ENCODE assay signal across 12 cellular contexts in genomic region chr5:147567917-147568598, GRCh38. TPM values are rescaled to one million over a fixed set of nuclear protein-coding genes. Genes with fewer than 3 reads are reported as not detected.
DNase-seq lines count a peak whose midpoint lies in the region; ATAC-seq and TF ChIP-seq lines count a peak whose summit lies in the region.
"Had no signal": no experiment of that assay in that cellular context is flagged by ENCODE, and none has a peak within 500 bp of the region (broad histone marks: within the 10 kb centered on the region; RNA-seq: fewer than 3 reads in every experiment).

No MANE protein-coding gene starts in this region.

- H3K9me3 Mint-ChIP-seq in osteocyte (ENCODE audit: unreplicated experiment) (no peaks in the 10 kb centered on the region), mesothelial cell of epicardium (no peaks in the 10 kb centered on the region)
- no peaks in the 10 kb centered on the region for H3K9me3 Mint-ChIP-seq in activated T-helper 17 cell treated with anti-CD3 and anti-CD28 coated beads, Interleukin-2, amount 50 U/mL, for 72 hours

- DNase-seq in ELF-1 (ENCODE audit: low read depth, low spot score), result peak; percentile 74
- peak; percentile 57 for DNase-seq in MG63
- peak; percentile 42 to 79 for DNase-seq in cardiac fibroblast (ENCODE audit: low read depth in 2 of 2)
- DNase-seq in left lobe of liver (ENCODE audit: low spot score), result no peak
- no peak for DNase-seq in osteocyte (ENCODE audit: extremely low spot score, unreplicated experiment)
- no peak for DNase-seq in mesothelial cell of epicardium (ENCODE audit: low spot score in 2 of 2, unreplicated experiment in 2 of 2)
- DNase-seq: activated CD4-positive, CD25-positive, alpha-beta regulatory T cell treated with anti-CD3 and anti-CD28 coated beads, Interleukin-2, amount 50 U/mL, for 72 hours; activated effector memory CD4-positive, alpha-beta T cell treated with Interleukin-2 at 50 U/mL for 16 hours; Right ventricle myocardium superior had no signal

- H3K27ac Mint-ChIP-seq in osteocyte (ENCODE audit: unreplicated experiment), result no peak overlapping the region
- no peak overlapping the region for H3K27ac Mint-ChIP-seq in activated T-helper 17 cell treated with anti-CD3 and anti-CD28 coated beads, Interleukin-2, amount 50 U/mL, for 72 hours
- no peak overlapping the region for H3K27ac Mint-ChIP-seq in mesothelial cell of epicardium

- H3K9me3 ChIP-seq in MG63, result no peaks in the 10 kb centered on the region
- H3K9me3 ChIP-seq: tibial nerve had no signal

- ATAC-seq in left lobe of liver, result peak; percentile 66
- no peak for ATAC-seq in activated T-helper 17 cell treated with anti-CD3 and anti-CD28 coated beads, Interleukin-2, amount 50 U/mL, for 72 hours (replicated peaks)
- no peak for ATAC-seq in HG03135 (IDR thresholded peaks at IDR 0.05; ENCODE audit: unreplicated experiment)

- H3K4me3 Mint-ChIP-seq in osteocyte (ENCODE audit: unreplicated experiment) (no peak overlapping the region), mesothelial cell of epicardium (no peak overlapping the region)
- no peak overlapping the region for H3K4me3 Mint-ChIP-seq in activated T-helper 17 cell treated with anti-CD3 and anti-CD28 coated beads, Interleukin-2, amount 50 U/mL, for 72 hours

- TF ChIP-seq CTCF in cardiac fibroblast (IDR thresholded peaks at IDR 0.05; ENCODE audit: low read depth, low read length) (no peak), osteocyte (IDR thresholded peaks at IDR 0.05) (no peak), mesothelial cell of epicardium (IDR thresholded peaks at IDR 0.05; ENCODE audit: unreplicated experiment) (no peak)

- no peaks in the 10 kb centered on the region for H3K36me3 ChIP-seq in MG63
- H3K36me3 ChIP-seq: tibial nerve had no signal

- H3K27me3 Mint-ChIP-seq in osteocyte (ENCODE audit: unreplicated experiment), result no peaks in the 10 kb centered on the region
- peaks cover 3% of the 10 kb centered on the region for H3K27me3 Mint-ChIP-seq in activated T-helper 17 cell treated with anti-CD3 and anti-CD28 coated beads, Interleukin-2, amount 50 U/mL, for 72 hours
- no peaks in the 10 kb centered on the region for H3K27me3 Mint-ChIP-seq in mesothelial cell of epicardium (ENCODE audit: low read depth)

- H3K36me3 Mint-ChIP-seq in osteocyte (ENCODE audit: unreplicated experiment) (no peaks in the 10 kb centered on the region), mesothelial cell of epicardium (no peaks in the 10 kb centered on the region)
- H3K36me3 Mint-ChIP-seq in activated T-helper 17 cell treated with anti-CD3 and anti-CD28 coated beads, Interleukin-2, amount 50 U/mL, for 72 hours (ENCODE audit: low read depth), result no peaks in the 10 kb centered on the region

- H3K4me3 ChIP-seq in MG63 (no peak overlapping the region), cardiac fibroblast (replicated peaks in 1 of 2; ENCODE audit: low read depth in 2 of 2, low read length in 2 of 2) (no peak overlapping the region)
- H3K4me3 ChIP-seq: tibial nerve had no signal

- H3K27me3 ChIP-seq in MG63, result no peaks in the 10 kb centered on the region
- H3K27me3 ChIP-seq: tibial nerve had no signal

- H3K4me1 Mint-ChIP-seq in osteocyte (ENCODE audit: unreplicated experiment), result no peaks in the 10 kb centered on the region
- no peaks in the 10 kb centered on the region for H3K4me1 Mint-ChIP-seq in activated T-helper 17 cell treated with anti-CD3 and anti-CD28 coated beads, Interleukin-2, amount 50 U/mL, for 72 hours
- peaks cover 12% of the 10 kb centered on the region for H3K4me1 Mint-ChIP-seq in mesothelial cell of epicardium

RNA-seq across cellular contexts. Expression of gene DPYSL3, which starts 58.2 kb away (rescaled TPM):
- total RNA-seq in MG63 (2014; rRNA removed; shearing (Covaris generic); ENCODE audit: low replicate concordance), result 84.1 and 90.7 TPM in 2 replicates
- total RNA-seq in left lobe of liver (1.6 TPM), osteocyte (84.1 and 88.0 TPM in 2 replicates), mesothelial cell of epicardium (161 to 169 TPM (median 165 TPM) in 3 replicates)
- total RNA-seq in activated T-helper 17 cell treated with anti-CD3 and anti-CD28 coated beads, Interleukin-2, amount 50 U/mL, for 72 hours, result under 1 TPM in 1 of 2 donors, not detected in 1; 0.52 TPM

Comparison
In these comparisons a context has a peak if more than half of its experiments do, and no peak if none do; other contexts are left out.
1. DNase-seq: peak in ELF-1 (single experiment), MG63 (single experiment) and cardiac fibroblast (2 of 2); none in left lobe of liver (single experiment), osteocyte (single experiment) and mesothelial cell of epicardium (0 of 2).
2. RNA of gene DPYSL3, which starts 58.2 kb away (total RNA-seq): 161 to 169 TPM in mesothelial cell of epicardium, 84.1 to 90.7 TPM in MG63 and 84.1 to 88.0 TPM in osteocyte; 1.6 TPM in left lobe of liver (single experiment) and 0.52 TPM in activated T-helper 17 cell treated with anti-CD3 and anti-CD28 coated beads, Interleukin-2, amount 50 U/mL, for 72 hours; every median in the first group is over 10 times any median in the second.